ENCODE assay signal across 12 cellular contexts in the genomic region with DNA sequence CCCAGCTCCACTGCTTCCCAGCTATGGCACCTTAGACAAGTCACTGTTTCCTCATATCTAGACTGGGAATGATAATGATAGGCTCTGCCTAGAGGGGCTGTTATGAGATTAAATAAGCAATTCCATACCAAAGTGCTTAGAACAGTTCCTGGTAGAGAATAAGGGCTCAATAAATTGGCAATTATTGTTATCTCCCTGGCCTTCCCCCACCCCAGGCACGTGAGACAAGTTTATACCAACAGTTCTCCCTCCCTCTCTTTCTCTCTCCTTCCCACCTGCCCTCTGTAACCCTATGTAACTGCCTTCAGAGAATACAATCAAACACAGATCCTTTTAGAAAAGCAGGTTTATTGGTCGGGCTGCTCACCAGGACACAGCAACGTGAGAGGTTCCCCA. TPM values are rescaled to one million over a fixed set of nuclear protein-coding genes. Genes with fewer than 3 reads are reported as not detected.
DNase-seq lines count a peak whose midpoint lies in the region; ATAC-seq and TF ChIP-seq lines count a peak whose summit lies in the region.
"Had no signal": no experiment of that assay in that cellular context is flagged by ENCODE, and none has a peak within 500 bp of the region (broad histone marks: within the 10 kb centered on the region; RNA-seq: fewer than 3 reads in every experiment).

No MANE protein-coding gene starts in this region.

- peak overlapping the region; percentile 50 for H3K27ac Mint-ChIP-seq in endodermal cell
- H3K27ac Mint-ChIP-seq in progenitor cell of endocrine pancreas, result peak overlapping the region; percentile 82

- no peak overlapping the region for H3K4me3 Mint-ChIP-seq in endodermal cell
- no peak overlapping the region for H3K4me3 Mint-ChIP-seq in progenitor cell of endocrine pancreas (ENCODE audit: low read depth)

- no peaks in the 10 kb centered on the region for H3K27me3 ChIP-seq in GM23248 (replicated peaks; ENCODE audit: insufficient read depth)
- no peaks in the 10 kb centered on the region for H3K27me3 ChIP-seq in Loucy (ENCODE audit: insufficient read depth, low read length, poor library complexity, severe bottlenecking)
- peaks cover 16% of the 10 kb centered on the region for H3K27me3 ChIP-seq in endodermal cell (ENCODE audit: control insufficient read depth, insufficient read depth, low read length, poor library complexity, severe bottlenecking)

- WGBS in GM23248 (ENCODE audit: low coverage in 1 of 2, low lambda C conversion rate in 2 of 2, missing lambda C conversion rate in 2 of 2), 2 experiments, result 45 to 51% methylated on average over 3 of the region's 3 CpGs
- WGBS in endodermal cell (ENCODE audit: insufficient coverage in 1 of 2, insufficient read length in 1 of 2), 2 experiments, result 20% methylated on average over 3 of the region's 3 CpGs; no CpG with 5 or more reads in 1 of the 2 experiments

- no peak for DNase-seq in GM23248
- no peak for DNase-seq in endodermal cell
- DNase-seq in progenitor cell of endocrine pancreas (ENCODE audit: low spot score, unreplicated experiment), result no peak
- no peak for DNase-seq in islet precursor cell
- DNase-seq in NCI-H2171 (lab: John Stamatoyannopoulos, UW), result no peak
- DNase-seq: activated CD8-positive, alpha-beta memory T cell treated with anti-CD3 and anti-CD28 coated beads, Interleukin-2, amount 50 U/mL, for 48 hours; NCI-H2029 treated with DMSO at 0.1 percent for 48 hours; stimulated activated CD4-positive, alpha-beta T cell treated with anti-CD3 and anti-CD28 coated beads, Interleukin-12 subunit alpha, Interleukin-12 subunit beta, amount 100 ng/mL, for 4 hours; stimulated activated CD8-positive, alpha-beta memory T cell treated with anti-CD3 and anti-CD28 coated beads, Interleukin-4, amount 100 ng/mL, for 48 hours; T-helper 9 cell had no signal

- H3K9me3 ChIP-seq in GM23248 (ENCODE audit: low read depth) (no peaks in the 10 kb centered on the region), Loucy (ENCODE audit: insufficient read depth, low read depth, low read length) (no peaks in the 10 kb centered on the region), endodermal cell (ENCODE audit: control insufficient read depth, low read length) (no peaks in the 10 kb centered on the region)

- H3K4me2 ChIP-seq in GM23248 (ENCODE audit: unreplicated experiment), result no peak overlapping the region
- H3K4me2 ChIP-seq in Loucy (ENCODE audit: low read depth, low read length, poor library complexity, severe bottlenecking), result no peak overlapping the region

- no peaks in the 10 kb centered on the region for H3K9me3 Mint-ChIP-seq in endodermal cell
- H3K9me3 Mint-ChIP-seq in progenitor cell of endocrine pancreas (ENCODE audit: low read depth), result no peaks in the 10 kb centered on the region

- in situ Hi-C loops in GM23248 (cut with MboI), result loop anchor here (10.0 kb wide), 1 partner anchor 77 kb away; no protein-coding TSS in a partner anchor

- H4K20me1 ChIP-seq in GM23248 (ENCODE audit: insufficient read depth) (peaks cover 18% of the 10 kb centered on the region; the same call in 1 of the 2 replicates), Loucy (ENCODE audit: insufficient read depth, low read length, poor library complexity, severe bottlenecking) (no peaks in the 10 kb centered on the region)

- no peak overlapping the region for H2AFZ ChIP-seq in GM23248
- peak overlapping the region; percentile 61 for H2AFZ ChIP-seq in Loucy (ENCODE audit: low read length)

- peaks cover 20% of the 10 kb centered on the region for H3K4me1 Mint-ChIP-seq in endodermal cell
- peaks cover 8% of the 10 kb centered on the region for H3K4me1 Mint-ChIP-seq in progenitor cell of endocrine pancreas (ENCODE audit: low read depth)

- ATAC-seq in GM19328 (IDR thresholded peaks at IDR 0.05; ENCODE audit: unreplicated experiment), result no peak

- no peaks in the 10 kb centered on the region for H3K9me2 ChIP-seq in GM23248 (ENCODE audit: insufficient read depth)
- no peaks in the 10 kb centered on the region for H3K9me2 ChIP-seq in Loucy (replicated peaks; ENCODE audit: low read depth, low read length)

- H3K4me1 ChIP-seq in GM23248 (ENCODE audit: insufficient read depth) (peaks cover 55% of the 10 kb centered on the region), Loucy (ENCODE audit: insufficient read depth, low read length, poor library complexity, severe bottlenecking) (peaks cover 25% of the 10 kb centered on the region), endodermal cell (ENCODE audit: control insufficient read depth, insufficient read depth, low read length) (no peaks in the 10 kb centered on the region)

- H3F3A ChIP-seq in GM23248 (ENCODE audit: insufficient read depth), result peaks cover 81% of the 10 kb centered on the region
- H3F3A ChIP-seq in Loucy (ENCODE audit: low read depth), result no peaks in the 10 kb centered on the region

- H3K4me3 ChIP-seq in GM23248 (no peak overlapping the region), Loucy (ENCODE audit: low read length, poor library complexity, severe bottlenecking) (no peak overlapping the region), endodermal cell (ENCODE audit: low read length) (no peak overlapping the region)

- H3K36me3 ChIP-seq in GM23248 (ENCODE audit: low read depth) (peaks cover 26% of the 10 kb centered on the region), Loucy (ENCODE audit: insufficient read depth, low read length) (no peaks in the 10 kb centered on the region), endodermal cell (ENCODE audit: control insufficient read depth, insufficient read depth, low read length) (no peaks in the 10 kb centered on the region)

- H3K27me3 Mint-ChIP-seq in endodermal cell (ENCODE audit: insufficient read depth) (peaks cover 33% of the 10 kb centered on the region), progenitor cell of endocrine pancreas (peaks cover 19% of the 10 kb centered on the region)

- H3K79me2 ChIP-seq in GM23248 (ENCODE audit: insufficient read depth) (peaks cover 68% of the 10 kb centered on the region), Loucy (ENCODE audit: insufficient read depth, low read length) (no peaks in the 10 kb centered on the region)

- H3K36me3 Mint-ChIP-seq in endodermal cell (ENCODE audit: low read depth), result no peaks in the 10 kb centered on the region
- no peaks in the 10 kb centered on the region for H3K36me3 Mint-ChIP-seq in progenitor cell of endocrine pancreas (ENCODE audit: insufficient read depth)

- no peak for TF ChIP-seq CTCF in Loucy (conservative IDR thresholded peaks at IDR 0.05; ENCODE audit: low read length)
- TF ChIP-seq CTCF in endodermal cell (conservative IDR thresholded peaks at IDR 0.05), result no peak
- TF ChIP-seq CTCF in progenitor cell of endocrine pancreas (IDR thresholded peaks at IDR 0.05; ENCODE audit: unreplicated experiment), result no peak

- H3K9ac ChIP-seq in GM23248 (peak overlapping the region; percentile 20; the same call in 1 of the 2 replicates), Loucy (ENCODE audit: low read depth, low read length, poor library complexity, severe bottlenecking) (peak overlapping the region; percentile 62), endodermal cell (ENCODE audit: extremely low read depth, low read length, poor library complexity, severe bottlenecking) (no peak overlapping the region)

- H3K27ac ChIP-seq in GM23248 (peak overlapping the region; percentile 77), endodermal cell (ENCODE audit: low read depth, low read length) (no peak overlapping the region)

RNA-seq across cellular contexts. Expression of a gene that starts 13.9 kb away (rescaled TPM):
- 79.4 and 84.1 TPM in 2 replicates for total RNA-seq in GM23248 (2014; rRNA removed; shearing (Covaris generic))
- 112 and 115 TPM in 2 replicates for polyA plus RNA-seq in GM23248 (2016; fragmentation: Nextera tagmentation; extraction: Ambion mirVana)
- 10 to 100 TPM; 27.5 to 32.4 TPM for total RNA-seq in endodermal cell
- polyA plus RNA-seq in endodermal cell (2013, experiment 1 of 2), result 37.5 TPM
- 40.2 TPM for polyA plus RNA-seq in endodermal cell (2013, experiment 2 of 2)
- 41.2 and 42.2 TPM in 2 replicates for total RNA-seq in progenitor cell of endocrine pancreas

RNA-seq across cellular contexts. Expression of a gene that starts 20.9 kb away (rescaled TPM):
- total RNA-seq in GM23248 (2014; rRNA removed; shearing (Covaris generic)), result 1,074 and 1,102 TPM in 2 replicates
- polyA plus RNA-seq in GM23248 (2016; fragmentation: Nextera tagmentation; extraction: Ambion mirVana), result 666 and 686 TPM in 2 replicates
- total RNA-seq in endodermal cell (1 to 10 TPM in 1 of 2 donors, under 1 TPM in 1; 0.51 to 3.1 TPM), progenitor cell of endocrine pancreas (1.1 and 1.8 TPM in 2 replicates)
- 8.4 TPM for polyA plus RNA-seq in endodermal cell (2013, experiment 1 of 2)
- polyA plus RNA-seq in endodermal cell (2013, experiment 2 of 2), result 8.2 TPM

RNA-seq across cellular contexts. Expression of a gene that starts 56.6 kb away (rescaled TPM):
- 15.3 and 16.3 TPM in 2 replicates for total RNA-seq in GM23248 (2014; rRNA removed; shearing (Covaris generic))
- 21.6 and 26.0 TPM in 2 replicates for polyA plus RNA-seq in GM23248 (2016; fragmentation: Nextera tagmentation; extraction: Ambion mirVana)
- total RNA-seq in endodermal cell (10 to 100 TPM; 45.2 to 53.1 TPM), progenitor cell of endocrine pancreas (86.3 and 90.5 TPM in 2 replicates)
- polyA plus RNA-seq in endodermal cell (2013, experiment 1 of 2), result 47.2 TPM
- 34.8 TPM for polyA plus RNA-seq in endodermal cell (2013, experiment 2 of 2)

Comparison
In these comparisons a context has a peak if more than half of its experiments do, and no peak if none do; other contexts are left out.
1. RNA of a gene that starts 20.9 kb away (total RNA-seq): 1,074 to 1,102 TPM in GM23248; 0.51 to 3.1 TPM in endodermal cell and 1.1 to 1.8 TPM in progenitor cell of endocrine pancreas; every median in the first group is over 100 times any median in the second.